8 cellular contexts compared by ENCODE assay signal in the genomic region with DNA sequence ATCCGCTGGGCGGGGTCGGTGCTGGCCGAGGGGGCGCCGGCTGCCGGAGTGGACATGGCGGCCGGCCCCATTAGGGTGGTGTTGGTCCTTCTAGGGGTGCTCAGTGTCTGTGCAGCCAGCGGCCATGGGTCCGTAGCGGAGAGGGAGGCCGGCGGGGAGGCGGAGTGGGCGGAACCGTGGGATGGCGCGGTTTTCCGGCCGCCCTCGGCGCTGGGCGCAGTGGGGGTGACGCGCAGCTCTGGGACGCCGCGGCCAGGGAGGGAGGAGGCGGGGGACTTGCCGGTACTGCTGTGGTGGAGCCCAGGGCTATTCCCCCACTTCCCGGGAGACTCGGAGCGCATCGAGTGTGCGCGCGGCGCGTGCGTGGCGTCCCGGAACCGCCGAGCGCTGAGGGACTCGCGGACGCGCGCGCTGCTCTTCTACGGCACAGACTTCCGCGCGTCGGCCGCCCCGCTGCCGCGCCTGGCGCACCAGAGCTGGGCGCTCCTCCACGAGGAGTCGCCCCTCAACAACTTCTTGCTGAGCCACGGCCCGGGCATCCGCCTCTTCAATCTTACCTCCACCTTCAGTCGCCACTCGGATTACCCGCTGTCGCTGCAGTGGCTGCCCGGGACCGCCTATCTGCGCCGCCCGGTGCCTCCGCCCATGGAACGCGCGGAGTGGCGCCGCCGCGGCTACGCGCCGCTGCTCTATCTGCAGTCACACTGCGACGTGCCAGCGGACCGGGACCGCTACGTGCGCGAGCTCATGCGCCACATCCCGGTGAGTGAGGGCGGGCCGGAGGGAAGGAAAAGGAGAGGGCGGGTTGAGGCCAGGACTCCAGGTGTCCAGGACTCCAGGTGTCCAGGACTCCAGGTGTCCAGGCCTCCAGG. TPM values are rescaled to one million over a fixed set of nuclear protein-coding genes. Genes with fewer than 3 reads are reported as not detected.
A peak's percentile ranks its signal among the peaks of the same experiment; 100 is the strongest.
DNase-seq lines count a peak whose midpoint lies in the region; ATAC-seq and TF ChIP-seq lines count a peak whose summit lies in the region.

No MANE protein-coding gene starts in this region.

- TF ChIP-seq POLR2A in uterus (IDR thresholded peaks at IDR 0.05), result peak; percentile 79 to 87

- H3K9me3 ChIP-seq in right atrium auricular region (no peaks in the 10 kb centered on the region), uterus (no peaks in the 10 kb centered on the region)

- peak overlapping the region; percentile 96 for H3K4me3 Mint-ChIP-seq in T-helper 1 cell treated with Interleukin-12 subunit alpha and Interleukin-12 subunit beta and Interleukin-4 antibody, amounts not matched to agents 30 μg/mL and 1 μg/mL, for 36 hours

- peaks cover 55% of the 10 kb centered on the region for H3K36me3 ChIP-seq in right atrium auricular region
- H3K36me3 ChIP-seq in uterus, result no peaks in the 10 kb centered on the region

- H3K27me3 ChIP-seq in right atrium auricular region, result no peaks in the 10 kb centered on the region
- no peaks in the 10 kb centered on the region for H3K27me3 ChIP-seq in uterus

- H3K4me1 ChIP-seq in right atrium auricular region (peaks cover 3 to 39% of the 10 kb centered on the region in 2 donors), uterus (peaks cover 3 to 16% of the 10 kb centered on the region in 2 donors)

- peak overlapping the region; percentile 85 for H3K27ac Mint-ChIP-seq in T-helper 1 cell treated with Interleukin-12 subunit alpha and Interleukin-12 subunit beta and Interleukin-4 antibody, amounts not matched to agents 30 μg/mL and 1 μg/mL, for 36 hours

- H3K4me1 Mint-ChIP-seq in T-helper 1 cell treated with Interleukin-12 subunit alpha and Interleukin-12 subunit beta and Interleukin-4 antibody, amounts not matched to agents 30 μg/mL and 1 μg/mL, for 36 hours (ENCODE audit: low read depth), result peaks cover 55% of the 10 kb centered on the region

- peak overlapping the region; percentile 93 to 95 for H3K4me3 ChIP-seq in right atrium auricular region
- H3K4me3 ChIP-seq in uterus, result peak overlapping the region; percentile 70 to 90

- intact Hi-C loops in uterus (cut with DNase I; ENCODE audit: low total_unique reads), result no loop called here

- peaks cover 68% of the 10 kb centered on the region for H3K36me3 Mint-ChIP-seq in T-helper 1 cell treated with Interleukin-12 subunit alpha and Interleukin-12 subunit beta and Interleukin-4 antibody, amounts not matched to agents 30 μg/mL and 1 μg/mL, for 36 hours (ENCODE audit: low read depth)

- H3K27me3 Mint-ChIP-seq in T-helper 1 cell treated with Interleukin-12 subunit alpha and Interleukin-12 subunit beta and Interleukin-4 antibody, amounts not matched to agents 30 μg/mL and 1 μg/mL, for 36 hours (ENCODE audit: low read depth), result no peaks in the 10 kb centered on the region

- H3K9me3 Mint-ChIP-seq in T-helper 1 cell treated with Interleukin-12 subunit alpha and Interleukin-12 subunit beta and Interleukin-4 antibody, amounts not matched to agents 30 μg/mL and 1 μg/mL, for 36 hours, result no peaks in the 10 kb centered on the region

- peak; percentile 35 for DNase-seq in GF-D8 (lab: John Stamatoyannopoulos, UW)
- peak; percentile 80 for DNase-seq in KG1 (lab: John Stamatoyannopoulos, UW)
- peak in 55 of 56 donors; percentile 44 to 94 (median 83) for DNase-seq in amygdala (lab: John Stamatoyannopoulos, UW)
- peak; percentile 86 for DNase-seq in right atrium auricular region (ENCODE audit: low spot score)
- peak; percentile 81 for DNase-seq in putamen (ENCODE audit: low spot score)
- DNase-seq in uterus, result peak; percentile 76 to 89

- peak overlapping the region; percentile 99 for H3K27ac ChIP-seq in right atrium auricular region
- peak overlapping the region; percentile 90 to 96 for H3K27ac ChIP-seq in uterus

- peak; percentile 67 for ATAC-seq in GM21723 (IDR thresholded peaks at IDR 0.05; ENCODE audit: unreplicated experiment)

- TF ChIP-seq CTCF in right atrium auricular region (IDR thresholded peaks at IDR 0.05) (peak in 1 of 2 donors; percentile 43), uterus (IDR thresholded peaks at IDR 0.05) (peak in 1 of 4 experiments; percentile 21)

RNA-seq across cellular contexts. Expression of a gene that starts 9.3 kb away (rescaled TPM):
- total RNA-seq in right atrium auricular region (10 to 100 TPM; 28.3 to 32.7 TPM), uterus (10 to 100 TPM in 2 of 4 donors, 1 to 10 TPM in 2; 7.1 to 15.3 (median 11.0) TPM)

RNA-seq across cellular contexts. Expression of a gene that starts 12.9 kb away (rescaled TPM):
- total RNA-seq in right atrium auricular region (10 to 100 TPM; 37.6 to 63.2 TPM), uterus (100 to 1,000 TPM in 2 of 4 donors, 10 to 100 TPM in 2; 61.4 to 112 (median 91.1) TPM)

RNA-seq across cellular contexts. Expression of a gene that starts 28.3 kb away (rescaled TPM):
- total RNA-seq in right atrium auricular region (10 to 100 TPM; 38.5 to 51.8 TPM), uterus (10 to 100 TPM; 25.3 to 75.9 (median 40.1) TPM)

RNA-seq across cellular contexts. Expression of a gene that starts 38.9 kb away (rescaled TPM):
- total RNA-seq in right atrium auricular region, result 10 to 100 TPM; 13.1 to 18.4 TPM
- total RNA-seq in uterus, result 10 to 100 TPM in 3 of 4 donors, 1 to 10 TPM in 1; 5.9 to 47.8 (median 14.1) TPM

Comparison
In these comparisons a context has a peak if more than half of its experiments do, and no peak if none do; other contexts are left out.
1. Peak in every context shown above with its lines: DNase-seq, ATAC-seq, H3K4me3 ChIP-seq and H3K27ac ChIP-seq.
2. DNase-seq: peak in every context shown above with its lines; median percentile 86 in right atrium auricular region; 83 in amygdala; 82 in uterus; 81 in putamen; 80 in KG1; 35 in GF-D8.